Comparison of ENCODE assay signal across 23 cellular contexts in genomic region chr11:14022821-14023220, GRCh38.
"Had no signal": no experiment of that assay in that cellular context is flagged by ENCODE, and none has a peak within 500 bp of the region (broad histone marks: within the 10 kb centered on the region; RNA-seq: fewer than 3 reads in every experiment).

No MANE protein-coding gene starts in this region.

- H3K36me3 ChIP-seq: pancreas, spleen, tibial nerve, upper lobe of right lung, vagina had no signal

- H3K27ac Mint-ChIP-seq: naive thymus-derived CD8-positive, alpha-beta T cell; progenitor cell of endocrine pancreas; stimulated activated memory B cell treated with anti-CD40 and anti-IgM and Interleukin-4, amounts not matched to agents 10 μg/mL and 1 μg/mL and 100 μg/mL, for 72 hours; stimulated activated naive CD8-positive, alpha-beta T cell treated with anti-CD3 and anti-CD28 coated beads, Interleukin-15, Interleukin-2, amounts not matched to agents 100 ng/mL and 50 ng/mL, for 24 hours had no signal

- H3K27me3 ChIP-seq: hepatocyte, pancreas, testis, vagina had no signal

- H3K4me1 ChIP-seq: pancreas, spleen, tibial nerve had no signal

- H3K27me3 Mint-ChIP-seq: stimulated activated naive CD8-positive, alpha-beta T cell treated with anti-CD3 and anti-CD28 coated beads, Interleukin-15, Interleukin-2, amounts not matched to agents 100 ng/mL and 50 ng/mL, for 24 hours had no signal

- H3K4me1 Mint-ChIP-seq: naive thymus-derived CD8-positive, alpha-beta T cell; stimulated activated memory B cell treated with anti-CD40 and anti-IgM and Interleukin-4, amounts not matched to agents 10 μg/mL and 1 μg/mL and 100 μg/mL, for 72 hours had no signal

- H3K4me2 ChIP-seq: hepatocyte had no signal

- H3K9me3 Mint-ChIP-seq: naive thymus-derived CD8-positive, alpha-beta T cell; stimulated activated memory B cell treated with anti-CD40 and anti-IgM and Interleukin-4, amounts not matched to agents 10 μg/mL and 1 μg/mL and 100 μg/mL, for 72 hours; stimulated activated naive CD8-positive, alpha-beta T cell treated with anti-CD3 and anti-CD28 coated beads, Interleukin-15, Interleukin-2, amounts not matched to agents 100 ng/mL and 50 ng/mL, for 24 hours had no signal

- H3K27ac ChIP-seq: coronary artery, hepatocyte, pancreas, spleen, testis, tibial nerve, upper lobe of right lung, vagina had no signal

- H3K79me2 ChIP-seq: hepatocyte had no signal

- ATAC-seq: left lobe of liver; mucosa of descending colon; naive thymus-derived CD8-positive, alpha-beta T cell; pancreas; sciatic nerve; stimulated activated memory B cell treated with anti-CD40 and anti-IgM and Interleukin-4, amounts not matched to agents 10 μg/mL and 1 μg/mL and 100 μg/mL, for 72 hours; upper lobe of right lung had no signal

- H3K4me3 Mint-ChIP-seq: naive thymus-derived CD8-positive, alpha-beta T cell; stimulated activated memory B cell treated with anti-CD40 and anti-IgM and Interleukin-4, amounts not matched to agents 10 μg/mL and 1 μg/mL and 100 μg/mL, for 72 hours; stimulated activated naive CD8-positive, alpha-beta T cell treated with anti-CD3 and anti-CD28 coated beads, Interleukin-15, Interleukin-2, amounts not matched to agents 100 ng/mL and 50 ng/mL, for 24 hours had no signal

- H3K4me3 ChIP-seq: coronary artery, hepatocyte, mucosa of descending colon, pancreas, spleen, testis, tibial nerve, upper lobe of right lung, vagina had no signal

- H3K36me3 Mint-ChIP-seq: stimulated activated memory B cell treated with anti-CD40 and anti-IgM and Interleukin-4, amounts not matched to agents 10 μg/mL and 1 μg/mL and 100 μg/mL, for 72 hours had no signal

- H3K9me3 ChIP-seq: mucosa of descending colon, pancreas, spleen, testis, tibial nerve, upper lobe of right lung, vagina had no signal

- H2AFZ ChIP-seq: hepatocyte had no signal

- DNase-seq: effector CD4-positive, alpha-beta T cell; foreskin melanocyte; kidney glomerular epithelial cell; mammary epithelial cell; mucosa of descending colon; naive thymus-derived CD8-positive, alpha-beta T cell; occipital lobe; pancreas; spleen; stimulated activated CD4-positive, alpha-beta T cell treated with anti-CD3 and anti-CD28 coated beads, Interleukin-15, amount 100 ng/mL, for 24 hours; stimulated activated CD4-positive, alpha-beta T cell treated with anti-CD3 and anti-CD28 coated beads, Interleukin-1b, Interleukin-23, amount 100 ng/mL, for 48 hours; stimulated activated CD4-positive, alpha-beta T cell treated with anti-CD3 and anti-CD28 coated beads, Interleukin-4, amount 100 ng/mL, for 24 hours; testis; upper lobe of right lung had no signal
